Comparison of ENCODE assay signal across 26 cellular contexts in the genomic region with DNA sequence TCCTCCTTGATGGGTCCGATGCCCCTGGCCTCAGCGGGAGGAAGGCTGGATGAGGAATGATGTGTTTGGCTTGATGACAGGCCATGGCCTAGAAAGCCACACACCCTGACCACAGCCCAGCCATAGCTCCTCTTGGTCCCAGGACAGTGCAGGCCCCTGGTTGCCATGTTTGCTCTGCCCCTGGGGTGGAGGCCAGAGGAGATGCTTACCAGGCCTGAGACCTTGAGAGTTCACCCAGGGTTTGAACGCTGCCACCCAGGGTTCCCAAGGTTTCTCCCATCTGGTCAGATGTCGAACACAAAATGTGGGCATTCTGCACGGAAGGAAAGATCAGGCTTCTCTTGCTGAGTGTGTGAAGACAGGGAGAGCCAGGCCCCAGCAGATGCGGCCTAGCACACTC. TPM values are rescaled to one million over a fixed set of nuclear protein-coding genes. Genes with fewer than 3 reads are reported as not detected.
DNase-seq lines count a peak whose midpoint lies in the region; ATAC-seq, FAIRE-seq and TF ChIP-seq lines count a peak whose summit lies in the region.
"Had no signal": no experiment of that assay in that cellular context is flagged by ENCODE, and none has a peak within 500 bp of the region (broad histone marks: within the 10 kb centered on the region; RNA-seq: fewer than 3 reads in every experiment).

No MANE protein-coding gene starts in this region.

- no peak overlapping the region for H4K91ac ChIP-seq in H1 (replicated peaks; ENCODE audit: insufficient read length, low read length)

- H3K4me3 Mint-ChIP-seq in activated CD8-positive, alpha-beta memory T cell treated with anti-CD3 and anti-CD28 coated beads, Interleukin-2, amount 10 ng/mL, durations not matched to agents 7 days and 5 days, result no peak overlapping the region
- H3K4me3 Mint-ChIP-seq in neural crest cell, result no peak overlapping the region
- H3K4me3 Mint-ChIP-seq: CD8-positive, alpha-beta T cell had no signal

- no peak overlapping the region for H3K4ac ChIP-seq in H1 (replicated peaks; ENCODE audit: insufficient read length, low read depth, low read length)

- POLR2A ChIA-PET in H1 (lab: Charles Lee; ENCODE audit: partially characterized antibody), result no interaction called here
- POLR2A ChIA-PET in HEK293T (lab: Yijun Ruan, JAX), result no interaction called here

- no peaks in the 10 kb centered on the region for H3K36me3 Mint-ChIP-seq in activated CD8-positive, alpha-beta memory T cell treated with anti-CD3 and anti-CD28 coated beads, Interleukin-2, amount 10 ng/mL, durations not matched to agents 7 days and 5 days
- no peaks in the 10 kb centered on the region for H3K36me3 Mint-ChIP-seq in neural crest cell (ENCODE audit: low read depth)
- H3K36me3 Mint-ChIP-seq: CD8-positive, alpha-beta T cell had no signal

- H3K4me1 ChIP-seq in H1 (replicated peaks in 1 of 4; ENCODE audit: control insufficient read depth in 3 of 4, insufficient read depth in 4 of 4, low read length in 3 of 4), result peaks cover 0 to 2% (median 0%) of the 10 kb centered on the region in 4 experiments; a peak in 2 of 7 replicates
- H3K4me1 ChIP-seq: HAP-1 had no signal

- no peak overlapping the region for H4K5ac ChIP-seq in H1 (ENCODE audit: insufficient read length, low read depth, low read length)

- 98% methylated on average over 4 of the region's 6 CpGs; no CpG with 5 or more reads in 1 of the 2 experiments for WGBS in H1 (ENCODE audit: extremely low coverage in 1 of 2, insufficient coverage in 1 of 2, insufficient read length in 1 of 2, insufficient replicate concordance in 2 of 2, low coverage in 1 of 2, low lambda C conversion rate in 2 of 2, missing lambda C conversion rate in 1 of 2), 2 experiments

- no peak for TF ChIP-seq EP300 in H1 (IDR thresholded peaks at IDR 0.05; ENCODE audit: borderline replicate concordance in 1 of 2, low read depth in 2 of 2, low read length in 2 of 2)

- peak; percentile 36 for DNase-seq in activated CD8-positive, alpha-beta memory T cell treated with anti-CD3 and anti-CD28 coated beads, Interleukin-2, amount 10 ng/mL, durations not matched to agents 7 days and 5 days
- DNase-seq in activated CD8-positive, alpha-beta memory T cell treated with anti-CD3 and anti-CD28 coated beads, Interleukin-2, amount 50 U/mL, for 4 hours, result no peak
- DNase-seq in H1 (ENCODE audit: low read depth in 1 of 2, low spot score in 2 of 2) (no peak), neural crest cell (ENCODE audit: low read depth, low spot score) (no peak), HEK293T (ENCODE audit: extremely low spot score) (no peak), T-helper 1 cell (no peak)
- no peak for DNase-seq in NK-92 treated with Interleukin-12 subunit alpha and Interleukin-12 subunit beta, amount 100 ng/mL, for 24 hours (lab: John Stamatoyannopoulos, UW)
- DNase-seq: 8988T, AML-193, C1 segment of cervical spinal cord, DND-41, NCI-H1105, NCI-H146, NCI-H2029 treated with DMSO at 0.1 percent for 48 hours, NCI-H226, NCI-H510A treated with DMSO at 0.1 percent for 48 hours, NCI-H774 had no signal

- no peak overlapping the region for H2AK5ac ChIP-seq in H1 (ENCODE audit: low read depth, low read length)

- H3K9me3 Mint-ChIP-seq in activated CD8-positive, alpha-beta memory T cell treated with anti-CD3 and anti-CD28 coated beads, Interleukin-2, amount 10 ng/mL, durations not matched to agents 7 days and 5 days (ENCODE audit: low read depth), result no peaks in the 10 kb centered on the region
- H3K9me3 Mint-ChIP-seq in neural crest cell, result no peaks in the 10 kb centered on the region
- H3K9me3 Mint-ChIP-seq: CD8-positive, alpha-beta T cell had no signal

- CTCF ChIA-PET in activated CD8-positive, alpha-beta memory T cell treated with anti-CD3 and anti-CD28 coated beads, Interleukin-2, amount 10 ng/mL, durations not matched to agents 7 days and 5 days (lab: Charles Lee), result no interaction called here
- CTCF ChIA-PET in H1 (lab: Charles Lee; ENCODE audit: partially characterized antibody) (interaction anchor here (0.7 to 8.1 kb wide), 4 partner anchors 20 to 328 kb away, joined by 3 to 44 read pairs (median 4); no protein-coding TSS in a partner anchor), HEK293T (lab: Yijun Ruan, JAX) (no interaction called here)

- H3K56ac ChIP-seq in H1 (replicated peaks; ENCODE audit: insufficient read length, low read depth, low read length), result no peak overlapping the region

- no peak overlapping the region for H3K23ac ChIP-seq in H1 (ENCODE audit: insufficient read length)

- H2AFZ ChIP-seq in H1 (ENCODE audit: low read length), result no peak overlapping the region

- peak overlapping the region; percentile 51; the same call in 1 of the 2 replicates for H4K8ac ChIP-seq in H1 (ENCODE audit: extremely low read depth, insufficient read depth, low read length)

- TF ChIP-seq RAD21 in H1 (IDR thresholded peaks at IDR 0.05 in 1 of 2, conservative IDR thresholded peaks at IDR 0.05 in 1 of 2; ENCODE audit: low read depth in 2 of 2, low read length in 2 of 2), result no peak

- no peak overlapping the region for H3K14ac ChIP-seq in H1 (ENCODE audit: insufficient read length)

- H3K79me2 ChIP-seq in H1 (ENCODE audit: control insufficient read depth in 1 of 2, insufficient read depth in 2 of 2, low read length in 2 of 2), result no peaks in the 10 kb centered on the region

- TF ChIP-seq POLR2A in H1 (IDR thresholded peaks at IDR 0.05; ENCODE audit: control extremely low read depth in 1 of 2, low read depth in 2 of 2, low read length in 2 of 2), result no peak

- no peaks in the 10 kb centered on the region for H3K79me1 ChIP-seq in H1 (ENCODE audit: low read depth, low read length)

- H2BK120ac ChIP-seq in H1 (replicated peaks; ENCODE audit: low read depth, low read length), result no peak overlapping the region

- H2BK5ac ChIP-seq in H1 (ENCODE audit: low read depth, low read length), result no peak overlapping the region

- no peak overlapping the region for H3K4me2 ChIP-seq in H1 (ENCODE audit: insufficient read depth in 1 of 2, low read depth in 2 of 2, low read length in 2 of 2)
- H3K4me2 ChIP-seq: KMS-11 had no signal

- H3K27me3 ChIP-seq in H1 (replicated peaks in 1 of 4; ENCODE audit: control insufficient read depth in 3 of 4, extremely low read depth in 1 of 4, insufficient read depth in 3 of 4, low read length in 3 of 4), result no peaks in the 10 kb centered on the region
- H3K27me3 ChIP-seq: Peyer's patch had no signal

- peaks cover 0 to 5% (median 2%) of the 10 kb centered on the region in 4 experiments; a peak in 1 of 8 replicates for H3K36me3 ChIP-seq in H1 (ENCODE audit: control insufficient read depth in 2 of 4, insufficient read depth in 4 of 4, low read length in 3 of 4)
- H3K36me3 ChIP-seq: HAP-1, Peyer's patch had no signal

- no peak overlapping the region for H3K18ac ChIP-seq in H1 (ENCODE audit: extremely low read depth, low read length)

- H3K27me3 Mint-ChIP-seq in activated CD8-positive, alpha-beta memory T cell treated with anti-CD3 and anti-CD28 coated beads, Interleukin-2, amount 10 ng/mL, durations not matched to agents 7 days and 5 days, result peaks cover 9% of the 10 kb centered on the region
- H3K27me3 Mint-ChIP-seq in neural crest cell (ENCODE audit: low read depth), result no peaks in the 10 kb centered on the region

- no peaks in the 10 kb centered on the region for H4K20me1 ChIP-seq in H1 (replicated peaks in 1 of 2; ENCODE audit: control insufficient read depth in 1 of 2, insufficient read depth in 2 of 2, low read length in 2 of 2)

- no peak overlapping the region for H2BK15ac ChIP-seq in H1 (ENCODE audit: low read length)

- FAIRE-seq in H1 (lab: Jason Lieb, UNC), result no peak
- FAIRE-seq: GM12891, HTR-8/SVneo had no signal

- H3K4me3 ChIP-seq in H1 (ENCODE audit: extremely low read depth in 1 of 4, insufficient read depth in 2 of 4, low read depth in 3 of 4, low read length in 4 of 4), result no peak overlapping the region
- H3K4me3 ChIP-seq: HAP-1, Peyer's patch had no signal

- H3K27ac Mint-ChIP-seq in activated CD8-positive, alpha-beta memory T cell treated with anti-CD3 and anti-CD28 coated beads, Interleukin-2, amount 10 ng/mL, durations not matched to agents 7 days and 5 days, result no peak overlapping the region
- peak overlapping the region; percentile 67 for H3K27ac Mint-ChIP-seq in neural crest cell (ENCODE audit: unreplicated experiment)
- H3K27ac Mint-ChIP-seq: CD8-positive, alpha-beta T cell had no signal

- H2BK12ac ChIP-seq in H1 (ENCODE audit: low read depth, low read length), result no peak overlapping the region

- no peak for TF ChIP-seq CTCF in H1 (IDR thresholded peaks at IDR 0.05; ENCODE audit: control extremely low read depth in 1 of 3, insufficient read depth in 1 of 3, low read depth in 1 of 3, low read length in 3 of 3)
- TF ChIP-seq CTCF in neural crest cell (conservative IDR thresholded peaks at IDR 0.05), result no peak

- no peak overlapping the region for H3K9ac ChIP-seq in H1 (replicated peaks in 1 of 4; ENCODE audit: extremely low read depth in 1 of 4, low read depth in 3 of 4, low read length in 3 of 4)
- H3K9ac ChIP-seq: KMS-11 had no signal

- no peaks in the 10 kb centered on the region for H3K23me2 ChIP-seq in H1 (ENCODE audit: low read depth, low read length)

- no peaks in the 10 kb centered on the region for H3K9me3 ChIP-seq in H1 (ENCODE audit: insufficient read depth in 2 of 2, low read depth in 1 of 2, low read length in 1 of 2)
- H3K9me3 ChIP-seq: HAP-1, Peyer's patch had no signal

- ATAC-seq in activated CD8-positive, alpha-beta memory T cell treated with anti-CD3 and anti-CD28 coated beads, Interleukin-2, amount 10 ng/mL, durations not matched to agents 7 days and 5 days, result no peak
- no peak for ATAC-seq in GM21529 (IDR thresholded peaks at IDR 0.05; ENCODE audit: unreplicated experiment)
- ATAC-seq: CD8-positive, alpha-beta T cell had no signal

- no peaks in the 10 kb centered on the region for H3K4me1 Mint-ChIP-seq in activated CD8-positive, alpha-beta memory T cell treated with anti-CD3 and anti-CD28 coated beads, Interleukin-2, amount 10 ng/mL, durations not matched to agents 7 days and 5 days
- H3K4me1 Mint-ChIP-seq in neural crest cell, result peaks cover 22% of the 10 kb centered on the region

- no peak overlapping the region for H3K27ac ChIP-seq in H1 (ENCODE audit: low read depth, low read length)
- H3K27ac ChIP-seq: KMS-11 had no signal

- H2BK20ac ChIP-seq in H1 (ENCODE audit: low read length), result no peak overlapping the region

RNA-seq across cellular contexts. Expression of a gene that starts 2.6 kb away (rescaled TPM):
- not detected for total RNA-seq in activated CD8-positive, alpha-beta memory T cell treated with anti-CD3 and anti-CD28 coated beads, Interleukin-2, amount 10 ng/mL, durations not matched to agents 7 days and 5 days
- 18.8 and 19.5 TPM in 2 replicates for total RNA-seq in H1 (2021; fragmentation: NEBNext Ultra II Directional; extraction: Animal tissue kit (Norgen Biotek cat#: 25700))
- polyA plus RNA-seq in H1 (2011; rRNA removed), result 8.2 and 9.4 TPM in 2 replicates
- polyA plus RNA-seq in H1 (2011; cell fraction: cytosol; rRNA removed), result 5.7 TPM
- polyA plus RNA-seq in H1 (2011; cell fraction: nucleus; rRNA removed), result 17.6 TPM
- polyA plus RNA-seq in H1 (2012, experiment 1 of 2), result 9.5 to 13.0 TPM (median 11.5 TPM) in 4 replicates
- polyA plus RNA-seq in H1 (2012, experiment 2 of 2), result 14.5 TPM
- 6.7 TPM for polyA plus RNA-seq in H1 (2013, experiment 1 of 2)
- 6.6 TPM for polyA plus RNA-seq in H1 (2013, experiment 2 of 2)
- 10.7 and 14.9 TPM in 2 replicates for polyA minus RNA-seq in H1 (2011; rRNA and poly(A)+ RNA removed)
- polyA minus RNA-seq in H1 (2011; cell fraction: cytosol; rRNA and poly(A)+ RNA removed), result 7.6 TPM
- 11.2 TPM for polyA minus RNA-seq in H1 (2011; cell fraction: nucleus; rRNA and poly(A)+ RNA removed)
- 9.3 and 9.8 TPM in 2 replicates for total RNA-seq in neural crest cell
- total RNA-seq: CD8-positive, alpha-beta T cell; OCI-LY7 had no signal

RNA-seq across cellular contexts. Expression of a gene that starts 7.5 kb away (rescaled TPM):
- total RNA-seq in activated CD8-positive, alpha-beta memory T cell treated with anti-CD3 and anti-CD28 coated beads, Interleukin-2, amount 10 ng/mL, durations not matched to agents 7 days and 5 days, result not detected
- total RNA-seq in H1 (2021; fragmentation: NEBNext Ultra II Directional; extraction: Animal tissue kit (Norgen Biotek cat#: 25700)), result not detected in 2 replicates
- not detected in 2 replicates for polyA plus RNA-seq in H1 (2011; rRNA removed)
- not detected for polyA plus RNA-seq in H1 (2011; cell fraction: cytosol; rRNA removed)
- not detected for polyA plus RNA-seq in H1 (2011; cell fraction: nucleus; rRNA removed)
- polyA plus RNA-seq in H1 (2012, experiment 1 of 2), result 0.09 to 0.13 TPM in 2 of 4 replicates, not detected in the others
- not detected for polyA plus RNA-seq in H1 (2012, experiment 2 of 2)
- polyA plus RNA-seq in H1 (2013, experiment 1 of 2), result not detected
- not detected for polyA plus RNA-seq in H1 (2013, experiment 2 of 2)
- not detected in 2 replicates for polyA minus RNA-seq in H1 (2011; rRNA and poly(A)+ RNA removed)
- not detected for polyA minus RNA-seq in H1 (2011; cell fraction: cytosol; rRNA and poly(A)+ RNA removed)
- polyA minus RNA-seq in H1 (2011; cell fraction: nucleus; rRNA and poly(A)+ RNA removed), result not detected
- total RNA-seq in neural crest cell, result not detected in 2 replicates
- total RNA-seq: CD8-positive, alpha-beta T cell; OCI-LY7; Peyer's patch had no signal
- polyA plus RNA-seq: AG04450 had no signal

RNA-seq across cellular contexts. Expression of a gene that starts 27.8 kb away (rescaled TPM):
- not detected for total RNA-seq in activated CD8-positive, alpha-beta memory T cell treated with anti-CD3 and anti-CD28 coated beads, Interleukin-2, amount 10 ng/mL, durations not matched to agents 7 days and 5 days
- total RNA-seq in H1 (2021; fragmentation: NEBNext Ultra II Directional; extraction: Animal tissue kit (Norgen Biotek cat#: 25700)), result not detected in 2 replicates
- not detected in 2 replicates for polyA plus RNA-seq in H1 (2011; rRNA removed)
- not detected for polyA plus RNA-seq in H1 (2011; cell fraction: cytosol; rRNA removed)
- polyA plus RNA-seq in H1 (2011; cell fraction: nucleus; rRNA removed), result not detected
- not detected in 4 replicates for polyA plus RNA-seq in H1 (2012, experiment 1 of 2)
- polyA plus RNA-seq in H1 (2012, experiment 2 of 2), result not detected
- polyA plus RNA-seq in H1 (2013, experiment 1 of 2), result not detected
- not detected for polyA plus RNA-seq in H1 (2013, experiment 2 of 2)
- polyA minus RNA-seq in H1 (2011; rRNA and poly(A)+ RNA removed), result not detected in 2 replicates
- not detected for polyA minus RNA-seq in H1 (2011; cell fraction: cytosol; rRNA and poly(A)+ RNA removed)
- not detected for polyA minus RNA-seq in H1 (2011; cell fraction: nucleus; rRNA and poly(A)+ RNA removed)
- not detected in 2 replicates for total RNA-seq in neural crest cell
- total RNA-seq: CD8-positive, alpha-beta T cell; OCI-LY7 had no signal
- polyA plus RNA-seq: AG04450 had no signal

Comparison
In these comparisons a context has a peak if more than half of its experiments do, and no peak if none do; other contexts are left out.
1. RNA of a gene that starts 2.6 kb away (total RNA-seq): 18.8 to 19.5 TPM in H1 and 9.3 to 9.8 TPM in neural crest cell; not detected in activated CD8-positive, alpha-beta memory T cell treated with anti-CD3 and anti-CD28 coated beads, Interleukin-2, amount 10 ng/mL, durations not matched to agents 7 days and 5 days; every median in the first group is over 10 times any median in the second.